In genomic region chr17:17512866-17513265, GRCh38 we compare ENCODE assay signal across 22 cellular contexts. TPM values are rescaled to one million over a fixed set of nuclear protein-coding genes. Genes with fewer than 3 reads are reported as not detected.
DNase-seq lines count a peak whose midpoint lies in the region; ATAC-seq, FAIRE-seq and TF ChIP-seq lines count a peak whose summit lies in the region.
"Had no signal": no experiment of that assay in that cellular context is flagged by ENCODE, and none has a peak within 500 bp of the region (broad histone marks: within the 10 kb centered on the region; RNA-seq: fewer than 3 reads in every experiment).

No MANE protein-coding gene starts in this region.

- no peak overlapping the region for H2AK5ac ChIP-seq in neuronal stem cell (ENCODE audit: low read depth, low read length)

- H2BK15ac ChIP-seq in neuronal stem cell (ENCODE audit: low read length) = no peak overlapping the region

- H2AFZ ChIP-seq in neuronal stem cell (ENCODE audit: low read length) = no peak overlapping the region

- no peak for FAIRE-seq in D721Med (lab: Jason Lieb, UNC)
- FAIRE-seq: A204.1, G401.6, GM18507 had no signal

- H3K4ac ChIP-seq in neuronal stem cell (ENCODE audit: low read length) = no peak overlapping the region

- H4K20me1 ChIP-seq in BLaER1 = no peaks in the 10 kb centered on the region

- H3K27me3 ChIP-seq in BLaER1 = no peaks in the 10 kb centered on the region
- H3K27me3 ChIP-seq in RWPE2 (ENCODE audit: insufficient read depth, poor library complexity, severe bottlenecking) = no peaks in the 10 kb centered on the region
- no peaks in the 10 kb centered on the region for H3K27me3 ChIP-seq in neuronal stem cell (ENCODE audit: control insufficient read depth in 3 of 3, insufficient read depth in 3 of 3, low read depth in 1 of 3, low read length in 3 of 3)

- H3K4me2 ChIP-seq in BLaER1 = peak overlapping the region; percentile 81
- no peak overlapping the region for H3K4me2 ChIP-seq in neuronal stem cell (ENCODE audit: insufficient read depth, low read length, poor library complexity, severe bottlenecking)

- no peak overlapping the region for H3K9ac ChIP-seq in BLaER1
- H3K9ac ChIP-seq in neuronal stem cell (ENCODE audit: low read depth, low read length, poor library complexity) = no peak overlapping the region

- H3K23ac ChIP-seq in neuronal stem cell (ENCODE audit: low read depth, low read length, poor library complexity) = no peak overlapping the region

- H3K4me3 ChIP-seq in BLaER1 (no peak overlapping the region), RWPE2 (ENCODE audit: severe bottlenecking) (no peak overlapping the region), neuronal stem cell (ENCODE audit: low read length in 2 of 2) (no peak overlapping the region)

- H3K36me3 ChIP-seq in BLaER1 (no peaks in the 10 kb centered on the region), RWPE2 (ENCODE audit: low read depth) (no peaks in the 10 kb centered on the region), neuronal stem cell (replicated peaks in 1 of 2; ENCODE audit: control insufficient read depth in 2 of 2, insufficient read depth in 2 of 2, low read length in 2 of 2) (no peaks in the 10 kb centered on the region)

- H3K18ac ChIP-seq in neuronal stem cell (ENCODE audit: low read length) = peak overlapping the region; percentile 69

- no peak overlapping the region for H2BK12ac ChIP-seq in neuronal stem cell (ENCODE audit: low read length)

- H2BK5ac ChIP-seq in neuronal stem cell (ENCODE audit: low read length) = no peak overlapping the region

- no peak overlapping the region for H4K8ac ChIP-seq in neuronal stem cell (ENCODE audit: low read depth, low read length)

- no peak for ATAC-seq in RWPE2 (ENCODE audit: low read depth)
- ATAC-seq in HG03565 (IDR thresholded peaks at IDR 0.05; ENCODE audit: unreplicated experiment) = no peak

- no CpG with 5 or more reads among the region's 5 CpGs for WGBS in neuronal stem cell (ENCODE audit: extremely low coverage in 2 of 2, insufficient read length in 2 of 2, insufficient replicate concordance in 1 of 2), 2 donors

- DNase-seq in EL = peak; percentile 16
- peak; percentile 34 for DNase-seq in RWPE2 (ENCODE audit: low spot score)
- no peak for DNase-seq in neuronal stem cell (ENCODE audit: low spot score)
- DNase-seq in NCI-H1105 treated with DMSO at 0.1 percent for 48 hours (lab: John Stamatoyannopoulos, UW) = no peak
- no peak for DNase-seq in D721Med (ENCODE audit: insufficient read length, low spot score)
- DNase-seq in ureter (ENCODE audit: low spot score) = no peak
- DNase-seq: CD4-positive, CD25-positive, alpha-beta regulatory T cell; DMS79; GOT3; HCEC 1CT; Karpas-422; NCI-H1048; NCI-H1436; NCI-H1930; NCI-H2227 treated with DMSO at 0.1 percent for 48 hours; NCI-H510A treated with DMSO at 0.1 percent for 48 hours; NCI-H748 treated with DMSO at 0.1 percent for 48 hours had no signal

- H3K14ac ChIP-seq in neuronal stem cell (ENCODE audit: low read length) = no peak overlapping the region

- H3K9me3 ChIP-seq in BLaER1 = no peaks in the 10 kb centered on the region
- H3K9me3 ChIP-seq in RWPE2 (ENCODE audit: severe bottlenecking) = no peaks in the 10 kb centered on the region
- H3K9me3 ChIP-seq in neuronal stem cell (replicated peaks in 1 of 2; ENCODE audit: control insufficient read depth in 2 of 2, insufficient read depth in 1 of 2, low read depth in 1 of 2, low read length in 2 of 2) = no peaks in the 10 kb centered on the region

- peak overlapping the region; percentile 60 for H3K27ac ChIP-seq in BLaER1
- no peak overlapping the region for H3K27ac ChIP-seq in RWPE2 (ENCODE audit: poor library complexity, severe bottlenecking)
- no peak overlapping the region for H3K27ac ChIP-seq in neuronal stem cell (replicated peaks; ENCODE audit: low read length)

- peaks cover 3% of the 10 kb centered on the region for H3K79me1 ChIP-seq in neuronal stem cell (ENCODE audit: low read depth, low read length)

- no peak for TF ChIP-seq CTCF in RWPE2 (IDR thresholded peaks at IDR 0.05; ENCODE audit: poor library complexity, severe bottlenecking)
- TF ChIP-seq CTCF in D721Med (IDR thresholded peaks at IDR 0.05; ENCODE audit: insufficient read depth, missing control alignments) = no peak

- H4K91ac ChIP-seq in neuronal stem cell (ENCODE audit: low read depth, low read length, poor library complexity) = no peak overlapping the region

- H3K4me1 ChIP-seq in BLaER1 = peaks cover 100% of the 10 kb centered on the region
- H3K4me1 ChIP-seq in RWPE2 (ENCODE audit: insufficient read depth, poor library complexity, severe bottlenecking) = peaks cover 6% of the 10 kb centered on the region
- H3K4me1 ChIP-seq in neuronal stem cell (ENCODE audit: control insufficient read depth in 2 of 2, insufficient read depth in 1 of 2, low read depth in 1 of 2, low read length in 2 of 2) = peaks cover 3 to 14% of the 10 kb centered on the region in 2 donors

- H2BK120ac ChIP-seq in neuronal stem cell (ENCODE audit: low read depth, low read length) = peak overlapping the region; percentile 32

RNA-seq across cellular contexts. Expression of gene RASD1, which starts 16.7 kb away (rescaled TPM):
- 1.2 TPM for polyA plus RNA-seq in neuronal stem cell (2013, experiment 1 of 2)
- polyA plus RNA-seq in neuronal stem cell (2013, experiment 2 of 2) = 0.90 TPM
- total RNA-seq in ureter = 5.8 TPM

RNA-seq across cellular contexts. Expression of gene MED9, which starts 36.1 kb away (rescaled TPM):
- 17.1 TPM for polyA plus RNA-seq in neuronal stem cell (2013, experiment 1 of 2)
- 17.1 TPM for polyA plus RNA-seq in neuronal stem cell (2013, experiment 2 of 2)
- 19.1 TPM for total RNA-seq in ureter

Comparison
In these comparisons a context has a peak if more than half of its experiments do, and no peak if none do; other contexts are left out.
1. DNase-seq: peak in EL (single experiment) and RWPE2 (single experiment); none in neuronal stem cell (single experiment), NCI-H1105 treated with DMSO at 0.1 percent for 48 hours (single experiment), D721Med (single experiment) and ureter (single experiment).